1 cellular context compared by ENCODE assay signal in genomic region chr4:177737387-177737965, GRCh38.
TF ChIP-seq lines count a peak whose summit lies in the region.

No MANE protein-coding gene starts in this region.

TF ChIP-seq in GM12878, 131 proteins besides CTCF, POLR2A, EP300 and RAD21 (continued from another document):
- TF ChIP-seq E2F8 (IDR thresholded peaks at IDR 0.05; ENCODE audit: low read depth, partially characterized antibody) (no peak), RFX5 (IDR thresholded peaks at IDR 0.05; ENCODE audit: low read depth, low read length) (no peak), SIN3A (IDR thresholded peaks at IDR 0.05; ENCODE audit: low read depth, low read length) (no peak)
